1 cellular context compared by ENCODE assay signal in the genomic region with DNA sequence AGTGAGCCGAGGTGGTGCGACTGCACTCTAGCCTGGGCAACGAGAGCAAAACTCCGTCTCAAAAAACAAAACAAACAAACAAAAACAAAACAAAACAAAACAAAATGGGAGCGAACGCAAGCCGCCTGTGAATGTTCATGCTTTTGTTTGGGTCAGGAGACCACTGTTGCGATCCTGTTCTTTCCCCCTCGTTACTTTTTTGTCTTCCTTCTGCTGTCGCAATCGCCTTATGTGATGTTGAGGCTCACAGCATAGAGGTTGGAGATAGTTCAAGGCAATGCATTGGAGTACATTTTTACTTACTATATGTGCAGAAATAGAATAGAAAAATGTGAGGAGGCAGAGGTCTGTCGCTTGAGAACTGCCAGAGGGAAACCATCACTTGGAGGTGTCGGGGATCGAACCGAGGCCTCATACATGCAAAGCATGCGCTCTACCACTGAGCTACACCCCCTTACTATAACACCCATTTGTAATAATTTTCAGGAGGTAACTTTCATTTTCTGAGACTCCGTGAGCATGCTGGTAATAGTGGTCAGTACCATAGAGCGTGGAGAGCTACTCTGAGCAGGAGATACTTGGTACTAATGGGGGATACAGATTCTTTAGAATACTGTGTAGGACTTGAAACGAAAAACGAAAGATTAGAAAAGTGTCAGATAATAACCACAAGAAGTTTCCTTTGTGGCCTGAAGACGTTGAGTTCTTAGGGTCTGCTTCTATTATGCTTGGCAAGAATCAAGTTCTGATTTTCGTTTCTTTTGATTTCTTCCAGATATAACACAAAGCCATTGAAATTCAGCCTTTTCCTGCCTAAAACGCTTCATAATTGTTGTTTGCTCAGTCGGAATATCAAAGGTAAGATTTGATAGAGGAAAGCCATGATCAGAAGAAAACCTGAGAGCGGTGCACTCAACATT.
TF ChIP-seq lines count a peak whose summit lies in the region.

No MANE protein-coding gene starts in this region.

TF ChIP-seq in K562, 482 proteins besides CTCF, POLR2A, EP300 and RAD21 (continued from another document and continues in another):
- TF ChIP-seq ZBTB40 (IDR thresholded peaks at IDR 0.05) (peak; percentile 33; the same call in 1 of the 2 replicates), ZBTB40 (CRISPR knock-in tag; IDR thresholded peaks at IDR 0.05) (no peak), TRIM28 (IDR thresholded peaks at IDR 0.05) (peak; percentile 32; the same call in 1 of the 2 replicates), ZNF830 (CRISPR knock-in tag; IDR thresholded peaks at IDR 0.05) (0 out of 2 replicates have a peak, but pooled peaks have one; percentile 42), ESRRB (CRISPR knock-in tag; IDR thresholded peaks at IDR 0.05; ENCODE audit: borderline replicate concordance) (no peak), NR4A1 (CRISPR knock-in tag; IDR thresholded peaks at IDR 0.05) (no peak), NR4A1 (tag; IDR thresholded peaks at IDR 0.05) (no peak), NEUROD1 (IDR thresholded peaks at IDR 0.05; ENCODE audit: borderline replicate concordance, low read depth, low read length, partially characterized antibody) (peak; percentile 35), GABPA (tag; conservative IDR thresholded peaks at IDR 0.05; ENCODE audit: low read depth) (peak; percentile 32), CSDE1 (IDR thresholded peaks at IDR 0.05) (peak in 1 of 2 experiments; percentile 74; a peak in 2 of 4 replicates), POLR2AphosphoS2 (IDR thresholded peaks at IDR 0.05; ENCODE audit: low read length) (no peak), KDM5B (IDR thresholded peaks at IDR 0.05; ENCODE audit: insufficient replicate concordance, low read depth, low read length) (peak; percentile 13), MAX (CRISPR knock-in tag; IDR thresholded peaks at IDR 0.05) (peak; percentile 56; the same call in 1 of the 2 replicates), ZNF764 (CRISPR knock-in tag; IDR thresholded peaks at IDR 0.05; ENCODE audit: low read depth) (0 out of 2 replicates have a peak, but pooled peaks have one; percentile 39), ILF3 (IDR thresholded peaks at IDR 0.05; ENCODE audit: borderline replicate concordance) (no peak), HMGN3 (IDR thresholded peaks at IDR 0.05; ENCODE audit: borderline replicate concordance, extremely low read depth, insufficient read length, low read depth, low read length) (no peak), NFE2 (IDR thresholded peaks at IDR 0.05; ENCODE audit: low read depth) (no peak), SRF (CRISPR knock-in tag; IDR thresholded peaks at IDR 0.05) (0 out of 4 replicates have a peak, but pooled peaks of 1 of the 2 experiments have one; percentile 15), GABPB1 (CRISPR knock-in tag; IDR thresholded peaks at IDR 0.05) (0 out of 2 replicates have a peak, but pooled peaks have one; percentile 17), FIP1L1 (IDR thresholded peaks at IDR 0.05; ENCODE audit: low read depth, low read length, poor library complexity, severe bottlenecking) (no peak), YY1 (IDR thresholded peaks at IDR 0.05; ENCODE audit: borderline replicate concordance in 1 of 3, control insufficient read depth in 1 of 3, extremely low read depth in 1 of 3, insufficient read depth in 3 of 3, insufficient read length in 1 of 3, insufficient replicate concordance in 2 of 3, low read depth in 1 of 3, low read length in 2 of 3) (peak in 1 of 3 experiments; percentile 60), BDP1 (IDR thresholded peaks at IDR 0.05; ENCODE audit: insufficient read depth, insufficient read length) (peak; percentile 48), ZSCAN29 (IDR thresholded peaks at IDR 0.05) (no peak), SNIP1 (IDR thresholded peaks at IDR 0.05; ENCODE audit: low read depth) (0 out of 2 replicates have a peak, but pooled peaks have one; percentile 35), CHD4 (IDR thresholded peaks at IDR 0.05; ENCODE audit: insufficient read depth, insufficient replicate concordance, low read depth, low read length, poor library complexity, severe bottlenecking) (no peak), NFIC (IDR thresholded peaks at IDR 0.05) (peak; percentile 64), RB1 (IDR thresholded peaks at IDR 0.05; ENCODE audit: low read depth) (0 out of 2 replicates have a peak, but pooled peaks have one; percentile 14), BRD4 (IDR thresholded peaks at IDR 0.05) (peak; percentile 72; the same call in 1 of the 2 replicates), ZNF584 (CRISPR knock-in tag; IDR thresholded peaks at IDR 0.05; ENCODE audit: low read depth) (peak; percentile 74; the same call in 1 of the 2 replicates)
- TF ChIP-seq, protein P1, sequence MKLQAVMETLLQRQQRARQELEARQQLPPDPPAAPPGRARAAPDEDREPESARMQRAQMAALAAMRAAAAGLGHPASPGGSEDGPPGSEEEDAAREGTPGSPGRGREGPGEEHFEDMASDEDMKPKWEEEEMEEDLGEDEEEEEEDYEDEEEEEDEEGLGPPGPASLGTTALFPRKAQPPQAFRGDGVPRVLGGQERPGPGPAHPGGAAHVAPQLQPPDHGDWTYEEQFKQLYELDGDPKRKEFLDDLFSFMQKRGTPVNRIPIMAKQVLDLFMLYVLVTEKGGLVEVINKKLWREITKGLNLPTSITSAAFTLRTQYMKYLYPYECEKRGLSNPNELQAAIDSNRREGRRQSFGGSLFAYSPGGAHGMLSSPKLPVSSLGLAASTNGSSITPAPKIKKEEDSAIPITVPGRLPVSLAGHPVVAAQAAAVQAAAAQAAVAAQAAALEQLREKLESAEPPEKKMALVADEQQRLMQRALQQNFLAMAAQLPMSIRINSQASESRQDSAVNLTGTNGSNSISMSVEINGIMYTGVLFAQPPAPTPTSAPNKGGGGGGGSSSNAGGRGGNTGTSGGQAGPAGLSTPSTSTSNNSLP (IDR thresholded peaks at IDR 0.05; ENCODE audit: borderline replicate concordance, low read depth, low read length) = peak; percentile 96
- TF ChIP-seq, protein P2, sequence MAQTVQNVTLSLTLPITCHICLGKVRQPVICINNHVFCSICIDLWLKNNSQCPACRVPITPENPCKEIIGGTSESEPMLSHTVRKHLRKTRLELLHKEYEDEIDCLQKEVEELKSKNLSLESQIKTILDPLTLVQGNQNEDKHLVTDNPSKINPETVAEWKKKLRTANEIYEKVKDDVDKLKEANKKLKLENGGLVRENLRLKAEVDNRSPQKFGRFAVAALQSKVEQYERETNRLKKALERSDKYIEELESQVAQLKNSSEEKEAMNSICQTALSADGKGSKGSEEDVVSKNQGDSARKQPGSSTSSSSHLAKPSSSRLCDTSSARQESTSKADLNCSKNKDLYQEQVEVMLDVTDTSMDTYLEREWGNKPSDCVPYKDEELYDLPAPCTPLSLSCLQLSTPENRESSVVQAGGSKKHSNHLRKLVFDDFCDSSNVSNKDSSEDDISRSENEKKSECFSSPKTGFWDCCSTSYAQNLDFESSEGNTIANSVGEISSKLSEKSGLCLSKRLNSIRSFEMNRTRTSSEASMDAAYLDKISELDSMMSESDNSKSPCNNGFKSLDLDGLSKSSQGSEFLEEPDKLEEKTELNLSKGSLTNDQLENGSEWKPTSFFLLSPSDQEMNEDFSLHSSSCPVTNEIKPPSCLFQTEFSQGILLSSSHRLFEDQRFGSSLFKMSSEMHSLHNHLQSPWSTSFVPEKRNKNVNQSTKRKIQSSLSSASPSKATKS (CRISPR knock-in tag; IDR thresholded peaks at IDR 0.05) = no peak
- TF ChIP-seq, protein P3, sequence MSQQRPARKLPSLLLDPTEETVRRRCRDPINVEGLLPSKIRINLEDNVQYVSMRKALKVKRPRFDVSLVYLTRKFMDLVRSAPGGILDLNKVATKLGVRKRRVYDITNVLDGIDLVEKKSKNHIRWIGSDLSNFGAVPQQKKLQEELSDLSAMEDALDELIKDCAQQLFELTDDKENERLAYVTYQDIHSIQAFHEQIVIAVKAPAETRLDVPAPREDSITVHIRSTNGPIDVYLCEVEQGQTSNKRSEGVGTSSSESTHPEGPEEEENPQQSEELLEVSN (IDR thresholded peaks at IDR 0.05; ENCODE audit: borderline replicate concordance in 1 of 2, extremely low read depth in 1 of 2, insufficient read depth in 1 of 2, insufficient read length in 1 of 2, low read depth in 1 of 2, low read length in 1 of 2, poor library complexity in 1 of 2, severe bottlenecking in 1 of 2) = peak in 1 of 2 experiments; percentile 53
- TF ChIP-seq, protein P4, sequence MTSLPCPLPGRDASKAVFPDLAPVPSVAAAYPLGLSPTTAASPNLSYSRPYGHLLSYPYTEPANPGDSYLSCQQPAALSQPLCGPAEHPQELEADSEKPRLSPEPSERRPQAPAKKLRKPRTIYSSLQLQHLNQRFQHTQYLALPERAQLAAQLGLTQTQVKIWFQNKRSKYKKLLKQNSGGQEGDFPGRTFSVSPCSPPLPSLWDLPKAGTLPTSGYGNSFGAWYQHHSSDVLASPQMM (CRISPR knock-in tag; IDR thresholded peaks at IDR 0.05) = no peak
- TF ChIP-seq, protein P5, sequence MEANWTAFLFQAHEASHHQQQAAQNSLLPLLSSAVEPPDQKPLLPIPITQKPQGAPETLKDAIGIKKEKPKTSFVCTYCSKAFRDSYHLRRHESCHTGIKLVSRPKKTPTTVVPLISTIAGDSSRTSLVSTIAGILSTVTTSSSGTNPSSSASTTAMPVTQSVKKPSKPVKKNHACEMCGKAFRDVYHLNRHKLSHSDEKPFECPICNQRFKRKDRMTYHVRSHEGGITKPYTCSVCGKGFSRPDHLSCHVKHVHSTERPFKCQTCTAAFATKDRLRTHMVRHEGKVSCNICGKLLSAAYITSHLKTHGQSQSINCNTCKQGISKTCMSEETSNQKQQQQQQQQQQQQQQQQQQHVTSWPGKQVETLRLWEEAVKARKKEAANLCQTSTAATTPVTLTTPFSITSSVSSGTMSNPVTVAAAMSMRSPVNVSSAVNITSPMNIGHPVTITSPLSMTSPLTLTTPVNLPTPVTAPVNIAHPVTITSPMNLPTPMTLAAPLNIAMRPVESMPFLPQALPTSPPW (CRISPR knock-in tag; IDR thresholded peaks at IDR 0.05) = peak; percentile 70
- TF ChIP-seq, protein P6, sequence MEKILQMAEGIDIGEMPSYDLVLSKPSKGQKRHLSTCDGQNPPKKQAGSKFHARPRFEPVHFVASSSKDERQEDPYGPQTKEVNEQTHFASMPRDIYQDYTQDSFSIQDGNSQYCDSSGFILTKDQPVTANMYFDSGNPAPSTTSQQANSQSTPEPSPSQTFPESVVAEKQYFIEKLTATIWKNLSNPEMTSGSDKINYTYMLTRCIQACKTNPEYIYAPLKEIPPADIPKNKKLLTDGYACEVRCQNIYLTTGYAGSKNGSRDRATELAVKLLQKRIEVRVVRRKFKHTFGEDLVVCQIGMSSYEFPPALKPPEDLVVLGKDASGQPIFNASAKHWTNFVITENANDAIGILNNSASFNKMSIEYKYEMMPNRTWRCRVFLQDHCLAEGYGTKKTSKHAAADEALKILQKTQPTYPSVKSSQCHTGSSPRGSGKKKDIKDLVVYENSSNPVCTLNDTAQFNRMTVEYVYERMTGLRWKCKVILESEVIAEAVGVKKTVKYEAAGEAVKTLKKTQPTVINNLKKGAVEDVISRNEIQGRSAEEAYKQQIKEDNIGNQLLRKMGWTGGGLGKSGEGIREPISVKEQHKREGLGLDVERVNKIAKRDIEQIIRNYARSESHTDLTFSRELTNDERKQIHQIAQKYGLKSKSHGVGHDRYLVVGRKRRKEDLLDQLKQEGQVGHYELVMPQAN (IDR thresholded peaks at IDR 0.05; ENCODE audit: borderline replicate concordance) = no peak
